Comparison of ENCODE assay signal across 37 cellular contexts in the genomic region with DNA sequence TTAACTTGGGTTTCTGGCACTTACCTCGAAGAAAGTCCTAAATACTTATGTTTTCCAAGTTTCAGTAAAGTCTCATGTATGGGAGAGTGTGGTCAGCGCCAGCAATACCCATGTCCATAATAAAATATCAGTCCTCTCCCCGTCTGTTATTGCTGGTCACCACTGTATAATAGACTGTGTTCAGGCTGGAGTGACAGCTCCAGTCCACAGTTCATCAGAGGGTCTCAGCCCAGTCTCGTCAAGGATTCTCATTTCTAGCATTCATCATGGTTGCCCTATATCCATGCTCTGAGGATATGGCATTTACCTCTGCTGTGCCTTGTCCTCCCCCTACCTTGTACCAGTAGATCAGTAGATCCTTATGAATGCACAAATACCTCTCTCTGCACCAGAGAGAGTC.
"Had no signal": no experiment of that assay in that cellular context is flagged by ENCODE, and none has a peak within 500 bp of the region (broad histone marks: within the 10 kb centered on the region; RNA-seq: fewer than 3 reads in every experiment).

No MANE protein-coding gene starts in this region.

- H3K4me3 Mint-ChIP-seq: activated naive CD4-positive, alpha-beta T cell treated with anti-CD3 and anti-CD28 coated beads for 36 hours; activated naive CD4-positive, alpha-beta T cell treated with anti-CD3 and anti-CD28 coated beads, Interleukin-2, amount 10 ng/mL, durations not matched to agents 7 days and 5 days; activated naive CD4-positive, alpha-beta T cell treated with anti-CD3 and anti-CD28 coated beads, Interleukin-2, amount 50 U/mL, for 24 hours; activated naive CD8-positive, alpha-beta T cell; activated naive CD8-positive, alpha-beta T cell treated with anti-CD3 and anti-CD28 coated beads for 36 hours; activated naive CD8-positive, alpha-beta T cell treated with anti-CD3 and anti-CD28 coated beads, Interleukin-2, amount 10 ng/mL, durations not matched to agents 7 days and 5 days; activated naive CD8-positive, alpha-beta T cell treated with anti-CD3 and anti-CD28 coated beads, Interleukin-2, amount 50 U/mL, for 24 hours; activated T-cell treated with anti-CD3 and anti-CD28 coated beads, Interleukin-2, amount 50 U/mL, for 24 hours; activated T-cell treated with anti-CD3 and anti-CD28 coated beads, Interleukin-2, amount 50 U/mL, for 4 hours; activated T-cell treated with anti-CD3 and anti-CD28 coated beads, Interleukin-2, amount 50 U/mL, for 72 hours; activated T-helper 1 cell treated with anti-CD3 and anti-CD28 coated beads, Interleukin-12 subunit alpha, Interleukin-12 subunit beta, Interleukin-2, Interleukin-4 antibody, amounts not matched to agents 30 ng/mL and 10 ng/mL and 1 ng/mL, durations not matched to agents 14 hours and 24 hours and 36 hours; activated T-helper 17 cell treated with anti-CD3 and anti-CD28 coated beads, Interleukin-2, amount 50 U/mL, for 72 hours; brain; central memory CD8-positive, alpha-beta T cell had no signal

- H3K27ac Mint-ChIP-seq: activated naive CD4-positive, alpha-beta T cell treated with anti-CD3 and anti-CD28 coated beads for 36 hours; activated naive CD4-positive, alpha-beta T cell treated with anti-CD3 and anti-CD28 coated beads, Interleukin-2, amount 10 ng/mL, durations not matched to agents 7 days and 5 days; activated naive CD4-positive, alpha-beta T cell treated with anti-CD3 and anti-CD28 coated beads, Interleukin-2, amount 50 U/mL, for 24 hours; activated naive CD4-positive, alpha-beta T cell treated with anti-CD3 and anti-CD28 coated beads, Interleukin-2, amount 50 U/mL, for 72 hours; activated naive CD8-positive, alpha-beta T cell; activated naive CD8-positive, alpha-beta T cell treated with anti-CD3 and anti-CD28 coated beads for 36 hours; activated naive CD8-positive, alpha-beta T cell treated with anti-CD3 and anti-CD28 coated beads, Interleukin-2, amount 10 ng/mL, durations not matched to agents 7 days and 5 days; activated naive CD8-positive, alpha-beta T cell treated with anti-CD3 and anti-CD28 coated beads, Interleukin-2, amount 50 U/mL, for 24 hours; activated T-cell treated with anti-CD3 and anti-CD28 coated beads, Interleukin-2, amount 50 U/mL, for 24 hours; activated T-cell treated with anti-CD3 and anti-CD28 coated beads, Interleukin-2, amount 50 U/mL, for 72 hours; activated T-helper 1 cell treated with anti-CD3 and anti-CD28 coated beads, Interleukin-12 subunit alpha, Interleukin-12 subunit beta, Interleukin-2, Interleukin-4 antibody, amounts not matched to agents 30 ng/mL and 10 ng/mL and 1 ng/mL, durations not matched to agents 14 hours and 24 hours and 36 hours; activated T-helper 17 cell treated with anti-CD3 and anti-CD28 coated beads, Interleukin-2, amount 50 U/mL, for 72 hours; activated T-helper 2 cell treated with anti-CD3 and anti-CD28 coated beads, Interferon-gamma antibody, Interleukin-2, Interleukin-4, amounts not matched to agents 10 μg/mL and 5 μg/mL and 100 μg/mL, durations not matched to agents 14 hours and 24 hours and 36 hours; brain had no signal

- DNase-seq: activated effector memory CD4-positive, alpha-beta T cell treated with anti-CD3 and anti-CD28 coated beads, Interleukin-2, amount 50 U/mL, for 16 hours; activated effector memory CD4-positive, alpha-beta T cell treated with Interleukin-2 at 50 U/mL for 16 hours; activated gamma-delta T cell; activated gamma-delta T cell treated with Interleukin-2 at 50 U/mL for 16 hours; activated naive CD4-positive, alpha-beta T cell; activated naive CD4-positive, alpha-beta T cell treated with anti-CD3 and anti-CD28 coated beads for 36 hours; activated naive CD4-positive, alpha-beta T cell treated with anti-CD3 and anti-CD28 coated beads, Interleukin-2, amount 10 ng/mL, durations not matched to agents 7 days and 5 days; activated naive CD4-positive, alpha-beta T cell treated with anti-CD3 and anti-CD28 coated beads, Interleukin-2, amount 50 U/mL, for 16 hours; activated naive CD4-positive, alpha-beta T cell treated with Interleukin-2 at 50 U/mL for 16 hours; activated naive CD8-positive, alpha-beta T cell treated with anti-CD3 and anti-CD28 coated beads for 36 hours; activated naive CD8-positive, alpha-beta T cell treated with anti-CD3 and anti-CD28 coated beads, Interleukin-2, amount 10 ng/mL, durations not matched to agents 7 days and 5 days; activated naive CD8-positive, alpha-beta T cell treated with anti-CD3 and anti-CD28 coated beads, Interleukin-2, amount 50 U/mL, for 24 hours; activated T-cell treated with anti-CD3 and anti-CD28 coated beads, Interleukin-2, amount 50 U/mL, for 24 hours; activated T-cell treated with anti-CD3 and anti-CD28 coated beads, Interleukin-2, amount 50 U/mL, for 4 hours; activated T-cell treated with anti-CD3 and anti-CD28 coated beads, Interleukin-2, amount 50 U/mL, for 48 hours; activated T-cell treated with anti-CD3 and anti-CD28 coated beads, Interleukin-2, amount 50 U/mL, for 72 hours; adrenal gland; amniotic stem cell; amygdala; anterior cingulate cortex; aorta; body of pancreas; brain microvascular endothelial cell; caudate nucleus; central memory CD4-positive, alpha-beta T cell; cerebellar nuclear complex had no signal

- H3K27me3 Mint-ChIP-seq: activated naive CD4-positive, alpha-beta T cell treated with anti-CD3 and anti-CD28 coated beads, Interleukin-2, amount 10 ng/mL, durations not matched to agents 7 days and 5 days; activated naive CD4-positive, alpha-beta T cell treated with anti-CD3 and anti-CD28 coated beads, Interleukin-2, amount 50 U/mL, for 24 hours; activated naive CD8-positive, alpha-beta T cell treated with anti-CD3 and anti-CD28 coated beads, Interleukin-2, amount 10 ng/mL, durations not matched to agents 7 days and 5 days; activated T-cell treated with anti-CD3 and anti-CD28 coated beads, Interleukin-2, amount 50 U/mL, for 24 hours; central memory CD8-positive, alpha-beta T cell had no signal

- H3K36me3 Mint-ChIP-seq: activated naive CD4-positive, alpha-beta T cell treated with anti-CD3 and anti-CD28 coated beads, Interleukin-2, amount 10 ng/mL, durations not matched to agents 7 days and 5 days; activated naive CD4-positive, alpha-beta T cell treated with anti-CD3 and anti-CD28 coated beads, Interleukin-2, amount 50 U/mL, for 24 hours; activated naive CD4-positive, alpha-beta T cell treated with anti-CD3 and anti-CD28 coated beads, Interleukin-2, amount 50 U/mL, for 72 hours; activated naive CD8-positive, alpha-beta T cell; activated naive CD8-positive, alpha-beta T cell treated with anti-CD3 and anti-CD28 coated beads for 36 hours; activated naive CD8-positive, alpha-beta T cell treated with anti-CD3 and anti-CD28 coated beads, Interleukin-2, amount 10 ng/mL, durations not matched to agents 7 days and 5 days; brain had no signal

- H3K9me3 Mint-ChIP-seq: activated naive CD4-positive, alpha-beta T cell treated with anti-CD3 and anti-CD28 coated beads for 36 hours; activated naive CD4-positive, alpha-beta T cell treated with anti-CD3 and anti-CD28 coated beads, Interleukin-2, amount 10 ng/mL, durations not matched to agents 7 days and 5 days; activated T-helper 1 cell treated with anti-CD3 and anti-CD28 coated beads, Interleukin-12 subunit alpha, Interleukin-12 subunit beta, Interleukin-2, Interleukin-4 antibody, amounts not matched to agents 30 ng/mL and 10 ng/mL and 1 ng/mL, durations not matched to agents 14 hours and 24 hours and 36 hours; activated T-helper 17 cell treated with anti-CD3 and anti-CD28 coated beads, Interleukin-2, amount 50 U/mL, for 72 hours; activated T-helper 2 cell treated with anti-CD3 and anti-CD28 coated beads, Interferon-gamma antibody, Interleukin-2, Interleukin-4, amounts not matched to agents 10 μg/mL and 5 μg/mL and 100 μg/mL, durations not matched to agents 14 hours and 24 hours and 36 hours had no signal

- H3K27ac ChIP-seq: adrenal gland, ascending aorta, body of pancreas, brain microvascular endothelial cell, breast epithelium, cardiac muscle cell had no signal

- ATAC-seq: activated naive CD4-positive, alpha-beta T cell treated with anti-CD3 and anti-CD28 coated beads, Interleukin-2, amount 50 U/mL, for 72 hours; activated naive CD8-positive, alpha-beta T cell treated with anti-CD3 and anti-CD28 coated beads, Interleukin-2, amount 50 U/mL, for 24 hours; activated T-cell treated with anti-CD3 and anti-CD28 coated beads, Interleukin-2, amount 50 U/mL, for 4 hours; activated T-cell treated with anti-CD3 and anti-CD28 coated beads, Interleukin-2, amount 50 U/mL, for 72 hours; activated T-helper 17 cell treated with anti-CD3 and anti-CD28 coated beads, Interleukin-2, amount 50 U/mL, for 72 hours; body of pancreas had no signal

- H3K4me1 Mint-ChIP-seq: activated naive CD4-positive, alpha-beta T cell treated with anti-CD3 and anti-CD28 coated beads, Interleukin-2, amount 10 ng/mL, durations not matched to agents 7 days and 5 days; activated naive CD4-positive, alpha-beta T cell treated with anti-CD3 and anti-CD28 coated beads, Interleukin-2, amount 50 U/mL, for 24 hours; activated naive CD8-positive, alpha-beta T cell treated with anti-CD3 and anti-CD28 coated beads for 36 hours; activated naive CD8-positive, alpha-beta T cell treated with anti-CD3 and anti-CD28 coated beads, Interleukin-2, amount 10 ng/mL, durations not matched to agents 7 days and 5 days; activated naive CD8-positive, alpha-beta T cell treated with anti-CD3 and anti-CD28 coated beads, Interleukin-2, amount 50 U/mL, for 24 hours; activated T-helper 17 cell treated with anti-CD3 and anti-CD28 coated beads, Interleukin-2, amount 50 U/mL, for 72 hours; brain; central memory CD8-positive, alpha-beta T cell had no signal
